In genomic region chr11:66279092-66279797, GRCh38 we compare ENCODE assay signal across 1 cellular context.
TF ChIP-seq lines count a peak whose summit lies in the region.

No MANE protein-coding gene starts in this region.

TF ChIP-seq in IMR-90, 13 proteins besides CTCF, POLR2A, EP300 and RAD21 (continued from another document):
- no peak for TF ChIP-seq CHD1 (IDR thresholded peaks at IDR 0.05; ENCODE audit: low read depth, low read length)
- TF ChIP-seq BHLHE40 (IDR thresholded peaks at IDR 0.05; ENCODE audit: low read depth, low read length) = no peak
- TF ChIP-seq CEBPB (IDR thresholded peaks at IDR 0.05; ENCODE audit: low read depth, low read length) = no peak
- TF ChIP-seq ELK1 (IDR thresholded peaks at IDR 0.05; ENCODE audit: borderline replicate concordance, low read depth, low read length) = no peak
- no peak for TF ChIP-seq MXI1 (IDR thresholded peaks at IDR 0.05; ENCODE audit: borderline replicate concordance, low read depth, low read length)
- no peak for TF ChIP-seq RCOR1 (IDR thresholded peaks at IDR 0.05; ENCODE audit: insufficient replicate concordance, low read length)
- no peak for TF ChIP-seq FOS (IDR thresholded peaks at IDR 0.05; ENCODE audit: low read depth, low read length)
